In genomic region chr11:63682045-63682915, GRCh38 we compare ENCODE assay signal across 8 cellular contexts. TPM values are rescaled to one million over a fixed set of nuclear protein-coding genes. Genes with fewer than 3 reads are reported as not detected.
DNase-seq lines count a peak whose midpoint lies in the region; ATAC-seq lines count a peak whose summit lies in the region.

No MANE protein-coding gene starts in this region.

- H2BK120ac ChIP-seq in neuronal stem cell (ENCODE audit: low read depth, low read length), result no peak overlapping the region

- H3K27ac ChIP-seq in neuronal stem cell (replicated peaks; ENCODE audit: low read length), result peak overlapping the region; percentile 98

- DNase-seq in AG08395 (ENCODE audit: low spot score) (peak; percentile 23), NCI-H1092 treated with DMSO at 0.1 percent for 48 hours (lab: John Stamatoyannopoulos, UW) (peak; percentile 65), foreskin melanocyte (peak; percentile 18), neuronal stem cell (ENCODE audit: low spot score) (peak; percentile 24), middle frontal gyrus (ENCODE audit: extremely low spot score, low spot score) (no peak)
- DNase-seq in activated CD8-positive, alpha-beta T cell treated with anti-CD3 and anti-CD28 coated beads, Interleukin-2, amount 10 ng/mL, durations not matched to agents 7 days and 5 days, result no peak

- H3K36me3 Mint-ChIP-seq in activated CD8-positive, alpha-beta T cell treated with anti-CD3 and anti-CD28 coated beads, Interleukin-2, amount 10 ng/mL, durations not matched to agents 7 days and 5 days (ENCODE audit: low read depth), result peaks cover 2% of the 10 kb centered on the region

- POLR2A ChIA-PET in activated CD8-positive, alpha-beta T cell treated with anti-CD3 and anti-CD28 coated beads, Interleukin-2, amount 10 ng/mL, durations not matched to agents 7 days and 5 days (lab: Charles Lee), result interaction anchor here (1.1 to 2.2 kb wide), 6 partner anchors 9 to 801 kb away, joined by 3 to 14 read pairs (median 5); partner anchors contain the start of genes ATL3, MARK2 and ZFTA

- H2BK12ac ChIP-seq in neuronal stem cell (ENCODE audit: low read length), result no peak overlapping the region

- no peak overlapping the region for H4K91ac ChIP-seq in neuronal stem cell (ENCODE audit: low read depth, low read length, poor library complexity)

- peaks cover 31% of the 10 kb centered on the region for H3K4me1 Mint-ChIP-seq in activated CD8-positive, alpha-beta T cell treated with anti-CD3 and anti-CD28 coated beads, Interleukin-2, amount 10 ng/mL, durations not matched to agents 7 days and 5 days (ENCODE audit: low read depth)

- ATAC-seq in GM18907 (IDR thresholded peaks at IDR 0.05; ENCODE audit: unreplicated experiment) (peak; percentile 11), HG02571 (IDR thresholded peaks at IDR 0.05; ENCODE audit: unreplicated experiment) (no peak)
- peak; percentile 11 for ATAC-seq in activated CD8-positive, alpha-beta T cell treated with anti-CD3 and anti-CD28 coated beads, Interleukin-2, amount 10 ng/mL, durations not matched to agents 7 days and 5 days

- H3K4ac ChIP-seq in neuronal stem cell (ENCODE audit: low read length), result no peak overlapping the region

- H3K23ac ChIP-seq in neuronal stem cell (ENCODE audit: low read depth, low read length, poor library complexity), result no peak overlapping the region

- H3K4me3 ChIP-seq in neuronal stem cell (ENCODE audit: low read length in 2 of 2), result peak overlapping the region; percentile 83 to 85

- no peak overlapping the region for H4K8ac ChIP-seq in neuronal stem cell (ENCODE audit: low read depth, low read length)

- H2BK15ac ChIP-seq in neuronal stem cell (ENCODE audit: low read length), result no peak overlapping the region

- no peak overlapping the region for H3K9ac ChIP-seq in neuronal stem cell (ENCODE audit: low read depth, low read length, poor library complexity)

- peak overlapping the region; percentile 97 for H3K18ac ChIP-seq in neuronal stem cell (ENCODE audit: low read length)

- no peak overlapping the region for H3K14ac ChIP-seq in neuronal stem cell (ENCODE audit: low read length)

- H3K27ac Mint-ChIP-seq in activated CD8-positive, alpha-beta T cell treated with anti-CD3 and anti-CD28 coated beads, Interleukin-2, amount 10 ng/mL, durations not matched to agents 7 days and 5 days, result peak overlapping the region; percentile 78

- H3K9me3 Mint-ChIP-seq in activated CD8-positive, alpha-beta T cell treated with anti-CD3 and anti-CD28 coated beads, Interleukin-2, amount 10 ng/mL, durations not matched to agents 7 days and 5 days (ENCODE audit: insufficient read depth), result no peaks in the 10 kb centered on the region

- peak overlapping the region; percentile 89 for H2AFZ ChIP-seq in neuronal stem cell (ENCODE audit: low read length)

- peaks cover 2% of the 10 kb centered on the region for H3K79me1 ChIP-seq in neuronal stem cell (ENCODE audit: low read depth, low read length)

- H3K27me3 Mint-ChIP-seq in activated CD8-positive, alpha-beta T cell treated with anti-CD3 and anti-CD28 coated beads, Interleukin-2, amount 10 ng/mL, durations not matched to agents 7 days and 5 days (ENCODE audit: low read depth), result peaks cover 8% of the 10 kb centered on the region

- H3K9me3 ChIP-seq in neuronal stem cell (replicated peaks in 1 of 2; ENCODE audit: control insufficient read depth in 2 of 2, insufficient read depth in 1 of 2, low read depth in 1 of 2, low read length in 2 of 2), result no peaks in the 10 kb centered on the region

- H3K4me1 ChIP-seq in neuronal stem cell (ENCODE audit: control insufficient read depth in 2 of 2, insufficient read depth in 1 of 2, low read depth in 1 of 2, low read length in 2 of 2), result peaks cover 5 to 12% of the 10 kb centered on the region in 2 donors

- peak overlapping the region; percentile 86 for H3K4me3 Mint-ChIP-seq in activated CD8-positive, alpha-beta T cell treated with anti-CD3 and anti-CD28 coated beads, Interleukin-2, amount 10 ng/mL, durations not matched to agents 7 days and 5 days

- CTCF ChIA-PET in activated CD8-positive, alpha-beta T cell treated with anti-CD3 and anti-CD28 coated beads, Interleukin-2, amount 10 ng/mL, durations not matched to agents 7 days and 5 days (lab: Charles Lee), result interaction anchor here (0.6 to 2.7 kb wide), 18 partner anchors 9 to 318 kb away, joined by 3 to 23 read pairs (median 4); partner anchors contain the start of gene ATL3

- H3K4me2 ChIP-seq in neuronal stem cell (ENCODE audit: insufficient read depth, low read length, poor library complexity, severe bottlenecking), result peak overlapping the region; percentile 71

- no peak overlapping the region for H2BK5ac ChIP-seq in neuronal stem cell (ENCODE audit: low read length)

- H2AK5ac ChIP-seq in neuronal stem cell (ENCODE audit: low read depth, low read length), result no peak overlapping the region

- WGBS in neuronal stem cell (ENCODE audit: extremely low coverage in 2 of 2, insufficient read length in 2 of 2, insufficient replicate concordance in 1 of 2), 2 donors, result 100% methylated on average over 1 of the region's 17 CpGs; no CpG with 5 or more reads in 1 of the 2 donors

- H3K36me3 ChIP-seq in neuronal stem cell (replicated peaks in 1 of 2; ENCODE audit: control insufficient read depth in 2 of 2, insufficient read depth in 2 of 2, low read length in 2 of 2), result no peaks in the 10 kb centered on the region

- H3K27me3 ChIP-seq in neuronal stem cell (ENCODE audit: control insufficient read depth in 3 of 3, insufficient read depth in 3 of 3, low read depth in 1 of 3, low read length in 3 of 3), result no peaks in the 10 kb centered on the region

RNA-seq across cellular contexts. Expression of gene RTN3, which starts 1.0 kb away (rescaled TPM):
- 10 to 100 TPM; 62.2 to 62.4 TPM for total RNA-seq in activated CD8-positive, alpha-beta T cell treated with anti-CD3 and anti-CD28 coated beads, Interleukin-2, amount 10 ng/mL, durations not matched to agents 7 days and 5 days
- polyA plus RNA-seq in neuronal stem cell (2013, experiment 1 of 2), result 249 TPM
- polyA plus RNA-seq in neuronal stem cell (2013, experiment 2 of 2), result 249 TPM

RNA-seq across cellular contexts. Expression of gene ATL3, which starts 11.1 kb away (rescaled TPM):
- 10 to 100 TPM; 35.1 to 37.3 TPM for total RNA-seq in activated CD8-positive, alpha-beta T cell treated with anti-CD3 and anti-CD28 coated beads, Interleukin-2, amount 10 ng/mL, durations not matched to agents 7 days and 5 days
- 5.0 TPM for polyA plus RNA-seq in neuronal stem cell (2013, experiment 1 of 2)
- 5.3 TPM for polyA plus RNA-seq in neuronal stem cell (2013, experiment 2 of 2)

Comparison
In these comparisons a context has a peak if more than half of its experiments do, and no peak if none do; other contexts are left out.
1. DNase-seq: peak in AG08395 (single experiment), NCI-H1092 treated with DMSO at 0.1 percent for 48 hours (single experiment), foreskin melanocyte (single experiment) and neuronal stem cell (single experiment); none in activated CD8-positive, alpha-beta T cell treated with anti-CD3 and anti-CD28 coated beads, Interleukin-2, amount 10 ng/mL, durations not matched to agents 7 days and 5 days (single experiment) and middle frontal gyrus (single experiment).